ENCODE assay signal across 1 cellular context in the genomic region with DNA sequence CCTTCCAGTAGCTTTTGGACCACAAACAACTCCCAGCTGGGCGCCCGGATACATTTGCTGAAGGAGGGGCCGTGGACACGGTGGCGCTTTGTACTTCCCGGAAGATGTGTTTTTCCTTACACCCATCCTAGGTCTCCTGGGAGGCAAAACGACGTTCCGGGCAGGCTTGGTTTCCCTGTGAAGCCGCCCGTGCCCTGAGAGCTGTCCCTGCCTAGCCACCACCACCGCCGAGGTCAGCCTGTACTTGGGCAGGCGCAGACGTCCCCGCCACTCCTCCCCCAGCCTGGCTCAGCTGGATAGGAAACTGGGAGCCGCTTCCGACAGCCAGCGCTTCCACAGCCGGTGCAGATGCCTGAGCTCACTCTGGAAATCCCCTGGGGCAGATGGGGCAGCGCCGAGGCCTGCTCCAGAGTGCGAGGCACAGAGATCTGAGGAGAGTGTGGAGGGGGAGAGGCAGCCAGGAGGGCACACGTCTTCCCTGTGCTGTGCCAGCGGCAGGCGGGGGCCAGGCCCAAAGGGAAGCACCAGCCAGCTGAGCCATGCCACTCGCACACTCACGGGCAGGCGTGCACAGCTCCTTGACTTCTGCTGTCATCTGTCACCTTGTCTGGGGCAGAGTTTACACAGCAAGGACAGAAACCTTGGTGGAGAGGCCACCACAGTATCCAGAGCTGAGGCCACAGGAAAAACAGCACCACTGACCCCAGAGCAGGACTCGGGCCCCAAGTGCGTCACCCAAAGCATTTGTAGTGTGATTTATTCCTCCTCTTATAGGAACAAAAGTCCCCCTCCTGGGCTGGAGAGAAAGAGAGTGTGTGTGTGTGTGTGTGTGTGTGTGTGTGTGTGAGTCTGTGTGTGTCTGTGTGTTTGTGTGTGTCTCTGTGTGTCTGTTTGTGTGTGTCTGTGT.
TF ChIP-seq lines count a peak whose summit lies in the region.

No MANE protein-coding gene starts in this region.

TF ChIP-seq in HepG2, 621 proteins besides CTCF, POLR2A, EP300 and RAD21 (continued from another document and continues in another):
- TF ChIP-seq, protein P1, sequence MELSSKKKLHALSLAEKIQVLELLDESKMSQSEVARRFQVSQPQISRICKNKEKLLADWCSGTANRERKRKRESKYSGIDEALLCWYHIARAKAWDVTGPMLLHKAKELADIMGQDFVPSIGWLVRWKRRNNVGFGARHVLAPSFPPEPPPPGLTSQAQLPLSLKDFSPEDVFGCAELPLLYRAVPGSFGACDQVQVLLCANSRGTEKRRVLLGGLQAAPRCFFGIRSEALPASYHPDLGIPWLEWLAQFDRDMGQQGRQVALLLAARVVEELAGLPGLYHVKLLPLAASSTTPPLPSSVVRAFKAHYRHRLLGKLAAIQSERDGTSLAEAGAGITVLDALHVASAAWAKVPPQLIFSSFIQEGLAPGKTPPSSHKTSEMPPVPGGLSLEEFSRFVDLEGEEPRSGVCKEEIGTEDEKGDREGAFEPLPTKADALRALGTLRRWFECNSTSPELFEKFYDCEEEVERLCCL (CRISPR knock-in tag; IDR thresholded peaks at IDR 0.05; ENCODE audit: borderline replicate concordance) = no peak
- no peak for TF ChIP-seq ATF7 (IDR thresholded peaks at IDR 0.05)
- TF ChIP-seq ATF7 (CRISPR knock-in tag; IDR thresholded peaks at IDR 0.05) = no peak
- TF ChIP-seq, protein P2, sequence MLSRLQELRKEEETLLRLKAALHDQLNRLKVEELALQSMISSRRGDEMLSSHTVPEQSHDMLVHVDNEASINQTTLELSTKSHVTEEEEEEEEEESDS (CRISPR knock-in tag; IDR thresholded peaks at IDR 0.05; ENCODE audit: borderline replicate concordance) = no peak
- TF ChIP-seq NFRKB (IDR thresholded peaks at IDR 0.05) = no peak
- peak; percentile 58 for TF ChIP-seq POLR2G (IDR thresholded peaks at IDR 0.05; ENCODE audit: low read depth, low read length)
- TF ChIP-seq ZNF766 (CRISPR knock-in tag; IDR thresholded peaks at IDR 0.05; ENCODE audit: borderline replicate concordance) = no peak
- no peak for TF ChIP-seq XBP1 (CRISPR knock-in tag; IDR thresholded peaks at IDR 0.05)
- no peak for TF ChIP-seq PTBP1 (IDR thresholded peaks at IDR 0.05; ENCODE audit: low read depth, low read length, poor library complexity, severe bottlenecking)
- no peak; the same call in 1 of the 2 replicates for TF ChIP-seq NR2F6 (IDR thresholded peaks at IDR 0.05)
- TF ChIP-seq NR2F6 (CRISPR knock-in tag; IDR thresholded peaks at IDR 0.05) = no peak; the same call in 1 of the 2 replicates
- TF ChIP-seq ZFP1 (CRISPR knock-in tag; IDR thresholded peaks at IDR 0.05) = peak; percentile 76; the same call in 1 of the 2 replicates
- peak; percentile 58 for TF ChIP-seq KDM3A (CRISPR knock-in tag; IDR thresholded peaks at IDR 0.05; ENCODE audit: low read depth)
- TF ChIP-seq ZFYVE20 (CRISPR knock-in tag; IDR thresholded peaks at IDR 0.05; ENCODE audit: borderline replicate concordance, low read depth) = no peak
- no peak for TF ChIP-seq ZNF17 (CRISPR knock-in tag; IDR thresholded peaks at IDR 0.05)
- peak; percentile 48; the same call in 1 of the 2 replicates for TF ChIP-seq MIXL1 (CRISPR knock-in tag; IDR thresholded peaks at IDR 0.05)
- peak; percentile 75; the same call in 1 of the 2 replicates for TF ChIP-seq EEA1 (CRISPR knock-in tag; IDR thresholded peaks at IDR 0.05; ENCODE audit: borderline replicate concordance)
- TF ChIP-seq RBFOX2 (IDR thresholded peaks at IDR 0.05; ENCODE audit: low read depth, low read length) = peak; percentile 71
- TF ChIP-seq ZC3H4 (CRISPR knock-in tag; IDR thresholded peaks at IDR 0.05; ENCODE audit: borderline replicate concordance) = no peak
- no peak for TF ChIP-seq NFYB (CRISPR knock-in tag; IDR thresholded peaks at IDR 0.05)
- no peak for TF ChIP-seq MED13 (CRISPR knock-in tag; IDR thresholded peaks at IDR 0.05)
- TF ChIP-seq SIX1 (CRISPR knock-in tag; IDR thresholded peaks at IDR 0.05; ENCODE audit: borderline replicate concordance) = no peak
- TF ChIP-seq NBN (conservative IDR thresholded peaks at IDR 0.05) = no peak
- no peak for TF ChIP-seq JUNB (CRISPR knock-in tag; IDR thresholded peaks at IDR 0.05; ENCODE audit: borderline replicate concordance)
- TF ChIP-seq, protein P3, sequence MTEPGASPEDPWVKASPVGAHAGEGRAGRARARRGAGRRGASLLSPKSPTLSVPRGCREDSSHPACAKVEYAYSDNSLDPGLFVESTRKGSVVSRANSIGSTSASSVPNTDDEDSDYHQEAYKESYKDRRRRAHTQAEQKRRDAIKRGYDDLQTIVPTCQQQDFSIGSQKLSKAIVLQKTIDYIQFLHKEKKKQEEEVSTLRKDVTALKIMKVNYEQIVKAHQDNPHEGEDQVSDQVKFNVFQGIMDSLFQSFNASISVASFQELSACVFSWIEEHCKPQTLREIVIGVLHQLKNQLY (CRISPR knock-in tag; IDR thresholded peaks at IDR 0.05) = no peak
- TF ChIP-seq ZNF569 (CRISPR knock-in tag; IDR thresholded peaks at IDR 0.05; ENCODE audit: borderline replicate concordance) = no peak
- no peak for TF ChIP-seq NR3C1 (CRISPR knock-in tag; IDR thresholded peaks at IDR 0.05)
- no peak for TF ChIP-seq GABPA (IDR thresholded peaks at IDR 0.05; ENCODE audit: low read depth, low read length)
- 0 out of 2 replicates have a peak, but pooled peaks have one; percentile 18 for TF ChIP-seq GABPA (CRISPR knock-in tag; IDR thresholded peaks at IDR 0.05; ENCODE audit: low read depth)
- peak; percentile 44 for TF ChIP-seq RARA (CRISPR knock-in tag; IDR thresholded peaks at IDR 0.05)
- peak; percentile 88; the same call in 1 of the 2 replicates for TF ChIP-seq MTF2 (CRISPR knock-in tag; IDR thresholded peaks at IDR 0.05; ENCODE audit: borderline replicate concordance)
- TF ChIP-seq, protein P4, sequence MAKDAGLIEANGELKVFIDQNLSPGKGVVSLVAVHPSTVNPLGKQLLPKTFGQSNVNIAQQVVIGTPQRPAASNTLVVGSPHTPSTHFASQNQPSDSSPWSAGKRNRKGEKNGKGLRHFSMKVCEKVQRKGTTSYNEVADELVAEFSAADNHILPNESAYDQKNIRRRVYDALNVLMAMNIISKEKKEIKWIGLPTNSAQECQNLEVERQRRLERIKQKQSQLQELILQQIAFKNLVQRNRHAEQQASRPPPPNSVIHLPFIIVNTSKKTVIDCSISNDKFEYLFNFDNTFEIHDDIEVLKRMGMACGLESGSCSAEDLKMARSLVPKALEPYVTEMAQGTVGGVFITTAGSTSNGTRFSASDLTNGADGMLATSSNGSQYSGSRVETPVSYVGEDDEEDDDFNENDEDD (CRISPR knock-in tag; IDR thresholded peaks at IDR 0.05; ENCODE audit: borderline replicate concordance) = peak; percentile 74; the same call in 1 of the 2 replicates
- no peak for TF ChIP-seq PLRG1 (conservative IDR thresholded peaks at IDR 0.05)
- TF ChIP-seq, protein P5, sequence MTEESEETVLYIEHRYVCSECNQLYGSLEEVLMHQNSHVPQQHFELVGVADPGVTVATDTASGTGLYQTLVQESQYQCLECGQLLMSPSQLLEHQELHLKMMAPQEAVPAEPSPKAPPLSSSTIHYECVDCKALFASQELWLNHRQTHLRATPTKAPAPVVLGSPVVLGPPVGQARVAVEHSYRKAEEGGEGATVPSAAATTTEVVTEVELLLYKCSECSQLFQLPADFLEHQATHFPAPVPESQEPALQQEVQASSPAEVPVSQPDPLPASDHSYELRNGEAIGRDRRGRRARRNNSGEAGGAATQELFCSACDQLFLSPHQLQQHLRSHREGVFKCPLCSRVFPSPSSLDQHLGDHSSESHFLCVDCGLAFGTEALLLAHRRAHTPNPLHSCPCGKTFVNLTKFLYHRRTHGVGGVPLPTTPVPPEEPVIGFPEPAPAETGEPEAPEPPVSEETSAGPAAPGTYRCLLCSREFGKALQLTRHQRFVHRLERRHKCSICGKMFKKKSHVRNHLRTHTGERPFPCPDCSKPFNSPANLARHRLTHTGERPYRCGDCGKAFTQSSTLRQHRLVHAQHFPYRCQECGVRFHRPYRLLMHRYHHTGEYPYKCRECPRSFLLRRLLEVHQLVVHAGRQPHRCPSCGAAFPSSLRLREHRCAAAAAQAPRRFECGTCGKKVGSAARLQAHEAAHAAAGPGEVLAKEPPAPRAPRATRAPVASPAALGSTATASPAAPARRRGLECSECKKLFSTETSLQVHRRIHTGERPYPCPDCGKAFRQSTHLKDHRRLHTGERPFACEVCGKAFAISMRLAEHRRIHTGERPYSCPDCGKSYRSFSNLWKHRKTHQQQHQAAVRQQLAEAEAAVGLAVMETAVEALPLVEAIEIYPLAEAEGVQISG (CRISPR knock-in tag; IDR thresholded peaks at IDR 0.05) = peak; percentile 45; the same call in 1 of the 2 replicates
- TF ChIP-seq EHMT2 (IDR thresholded peaks at IDR 0.05; ENCODE audit: borderline replicate concordance, low read depth, low read length) = no peak
- peak; percentile 73; the same call in 1 of the 2 replicates for TF ChIP-seq ZFP41 (CRISPR knock-in tag; IDR thresholded peaks at IDR 0.05; ENCODE audit: borderline replicate concordance)
- TF ChIP-seq, protein P6, sequence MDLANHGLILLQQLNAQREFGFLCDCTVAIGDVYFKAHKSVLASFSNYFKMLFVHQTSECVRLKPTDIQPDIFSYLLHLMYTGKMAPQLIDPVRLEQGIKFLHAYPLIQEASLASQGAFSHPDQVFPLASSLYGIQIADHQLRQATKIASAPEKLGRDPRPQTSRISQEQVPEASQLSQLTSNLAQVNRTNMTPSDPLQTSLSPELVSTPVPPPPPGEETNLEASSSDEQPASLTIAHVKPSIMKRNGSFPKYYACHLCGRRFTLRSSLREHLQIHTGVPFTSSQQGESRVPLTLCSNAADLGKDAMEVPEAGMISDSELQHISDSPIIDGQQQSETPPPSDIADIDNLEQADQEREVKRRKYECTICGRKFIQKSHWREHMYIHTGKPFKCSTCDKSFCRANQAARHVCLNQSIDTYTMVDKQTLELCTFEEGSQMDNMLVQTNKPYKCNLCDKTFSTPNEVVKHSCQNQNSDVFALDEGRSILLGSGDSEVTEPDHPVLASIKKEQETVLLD (CRISPR knock-in tag; IDR thresholded peaks at IDR 0.05; ENCODE audit: low read depth) = no peak
- TF ChIP-seq HIVEP1 (CRISPR knock-in tag; IDR thresholded peaks at IDR 0.05) = peak; percentile 51
- TF ChIP-seq RXRB (CRISPR knock-in tag; IDR thresholded peaks at IDR 0.05; ENCODE audit: borderline replicate concordance) = peak; percentile 74
- TF ChIP-seq TBL1XR1 (IDR thresholded peaks at IDR 0.05; ENCODE audit: borderline replicate concordance, low read length, partially characterized antibody) = no peak
- peak; percentile 44; the same call in 1 of the 2 replicates for TF ChIP-seq PHF21A (CRISPR knock-in tag; IDR thresholded peaks at IDR 0.05)
- no peak for TF ChIP-seq MED8 (CRISPR knock-in tag; IDR thresholded peaks at IDR 0.05; ENCODE audit: insufficient replicate concordance)
- no peak for TF ChIP-seq ZNF180 (CRISPR knock-in tag; IDR thresholded peaks at IDR 0.05; ENCODE audit: borderline replicate concordance, low read depth)
- peak; percentile 94 for TF ChIP-seq HNRNPL (IDR thresholded peaks at IDR 0.05; ENCODE audit: low read depth, low read length)
- 0 out of 2 replicates have a peak, but pooled peaks have one; percentile 28 for TF ChIP-seq DNMT3B (CRISPR knock-in tag; conservative IDR thresholded peaks at IDR 0.05)
- TF ChIP-seq PAWR (CRISPR knock-in tag; IDR thresholded peaks at IDR 0.05; ENCODE audit: borderline replicate concordance) = no peak
- TF ChIP-seq RORA (CRISPR knock-in tag; IDR thresholded peaks at IDR 0.05) = no peak
- TF ChIP-seq, protein P7, sequence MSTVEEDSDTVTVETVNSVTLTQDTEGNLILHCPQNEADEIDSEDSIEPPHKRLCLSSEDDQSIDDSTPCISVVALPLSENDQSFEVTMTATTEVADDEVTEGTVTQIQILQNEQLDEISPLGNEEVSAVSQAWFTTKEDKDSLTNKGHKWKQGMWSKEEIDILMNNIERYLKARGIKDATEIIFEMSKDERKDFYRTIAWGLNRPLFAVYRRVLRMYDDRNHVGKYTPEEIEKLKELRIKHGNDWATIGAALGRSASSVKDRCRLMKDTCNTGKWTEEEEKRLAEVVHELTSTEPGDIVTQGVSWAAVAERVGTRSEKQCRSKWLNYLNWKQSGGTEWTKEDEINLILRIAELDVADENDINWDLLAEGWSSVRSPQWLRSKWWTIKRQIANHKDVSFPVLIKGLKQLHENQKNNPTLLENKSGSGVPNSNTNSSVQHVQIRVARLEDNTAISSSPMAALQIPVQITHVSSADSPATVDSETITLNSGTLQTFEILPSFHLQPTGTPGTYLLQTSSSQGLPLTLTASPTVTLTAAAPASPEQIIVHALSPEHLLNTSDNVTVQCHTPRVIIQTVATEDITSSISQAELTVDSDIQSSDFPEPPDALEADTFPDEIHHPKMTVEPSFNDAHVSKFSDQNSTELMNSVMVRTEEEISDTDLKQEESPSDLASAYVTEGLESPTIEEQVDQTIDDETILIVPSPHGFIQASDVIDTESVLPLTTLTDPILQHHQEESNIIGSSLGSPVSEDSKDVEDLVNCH (CRISPR knock-in tag; IDR thresholded peaks at IDR 0.05) = 0 out of 2 replicates have a peak, but pooled peaks have one; percentile 28
- peak; percentile 23; the same call in 1 of the 2 replicates for TF ChIP-seq ZNF747 (CRISPR knock-in tag; IDR thresholded peaks at IDR 0.05; ENCODE audit: borderline replicate concordance)
- TF ChIP-seq RCOR2 (CRISPR knock-in tag; IDR thresholded peaks at IDR 0.05) = peak; percentile 62; the same call in 1 of the 2 replicates
- no peak for TF ChIP-seq ZNF136 (CRISPR knock-in tag; IDR thresholded peaks at IDR 0.05; ENCODE audit: low read depth)
- TF ChIP-seq SIN3B (IDR thresholded peaks at IDR 0.05; ENCODE audit: low read length) = no peak
- no peak for TF ChIP-seq FOXP1 (IDR thresholded peaks at IDR 0.05)
- peak; percentile 9; the same call in 1 of the 2 replicates for TF ChIP-seq FOXP1 (CRISPR knock-in tag; IDR thresholded peaks at IDR 0.05)
- TF ChIP-seq, protein P8, sequence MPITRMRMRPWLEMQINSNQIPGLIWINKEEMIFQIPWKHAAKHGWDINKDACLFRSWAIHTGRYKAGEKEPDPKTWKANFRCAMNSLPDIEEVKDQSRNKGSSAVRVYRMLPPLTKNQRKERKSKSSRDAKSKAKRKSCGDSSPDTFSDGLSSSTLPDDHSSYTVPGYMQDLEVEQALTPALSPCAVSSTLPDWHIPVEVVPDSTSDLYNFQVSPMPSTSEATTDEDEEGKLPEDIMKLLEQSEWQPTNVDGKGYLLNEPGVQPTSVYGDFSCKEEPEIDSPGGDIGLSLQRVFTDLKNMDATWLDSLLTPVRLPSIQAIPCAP (CRISPR knock-in tag; IDR thresholded peaks at IDR 0.05; ENCODE audit: low read depth) = 0 out of 2 replicates have a peak, but pooled peaks have one; percentile 59
- no peak; the same call in 1 of the 2 replicates for TF ChIP-seq ZNF737 (CRISPR knock-in tag; IDR thresholded peaks at IDR 0.05; ENCODE audit: borderline replicate concordance)
- TF ChIP-seq, protein P9, sequence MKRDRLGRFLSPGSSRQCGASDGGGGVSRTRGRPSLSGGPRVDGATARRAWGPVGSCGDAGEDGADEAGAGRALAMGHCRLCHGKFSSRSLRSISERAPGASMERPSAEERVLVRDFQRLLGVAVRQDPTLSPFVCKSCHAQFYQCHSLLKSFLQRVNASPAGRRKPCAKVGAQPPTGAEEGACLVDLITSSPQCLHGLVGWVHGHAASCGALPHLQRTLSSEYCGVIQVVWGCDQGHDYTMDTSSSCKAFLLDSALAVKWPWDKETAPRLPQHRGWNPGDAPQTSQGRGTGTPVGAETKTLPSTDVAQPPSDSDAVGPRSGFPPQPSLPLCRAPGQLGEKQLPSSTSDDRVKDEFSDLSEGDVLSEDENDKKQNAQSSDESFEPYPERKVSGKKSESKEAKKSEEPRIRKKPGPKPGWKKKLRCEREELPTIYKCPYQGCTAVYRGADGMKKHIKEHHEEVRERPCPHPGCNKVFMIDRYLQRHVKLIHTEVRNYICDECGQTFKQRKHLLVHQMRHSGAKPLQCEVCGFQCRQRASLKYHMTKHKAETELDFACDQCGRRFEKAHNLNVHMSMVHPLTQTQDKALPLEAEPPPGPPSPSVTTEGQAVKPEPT (CRISPR knock-in tag; IDR thresholded peaks at IDR 0.05; ENCODE audit: low read depth) = no peak
- 0 out of 2 replicates have a peak, but pooled peaks have one; percentile 28 for TF ChIP-seq SALL2 (CRISPR knock-in tag; IDR thresholded peaks at IDR 0.05)
